ENCODE assay signal across 8 cellular contexts in genomic region chr7:75611557-75612178, GRCh38.
A peak's percentile ranks its signal among the peaks of the same experiment; 100 is the strongest.
DNase-seq lines count a peak whose midpoint lies in the region; ATAC-seq, FAIRE-seq and TF ChIP-seq lines count a peak whose summit lies in the region.

No MANE protein-coding gene starts in this region.

- H3K36me3 ChIP-seq in kidney (ENCODE audit: control insufficient read depth in 1 of 2, insufficient read depth in 2 of 2, low read length in 2 of 2) (no peaks in the 10 kb centered on the region), psoas muscle (ENCODE audit: insufficient read depth in 1 of 2, low read depth in 1 of 2) (no peaks in the 10 kb centered on the region)

- H3K36me3 Mint-ChIP-seq in activated T-helper 17 cell treated with anti-CD3 and anti-CD28 coated beads, Interleukin-2, amount 50 U/mL, for 72 hours (ENCODE audit: low read depth): no peaks in the 10 kb centered on the region

- FAIRE-seq in H54 (lab: Jason Lieb, UNC): no peak
- no peak for FAIRE-seq in kidney (lab: Jason Lieb, UNC)

- no peaks in the 10 kb centered on the region for H3K9me3 ChIP-seq in kidney (ENCODE audit: control insufficient read depth in 1 of 2, low read length in 2 of 2)
- no peaks in the 10 kb centered on the region for H3K9me3 ChIP-seq in psoas muscle

- H3K4me1 ChIP-seq in kidney (ENCODE audit: control insufficient read depth in 1 of 2, insufficient read depth in 1 of 2, low read depth in 1 of 2, low read length in 2 of 2) (peaks cover 0 to 3% of the 10 kb centered on the region in 2 donors), psoas muscle (peaks cover 4% of the 10 kb centered on the region)

- TF ChIP-seq POLR2A in H54 (IDR thresholded peaks at IDR 0.05; ENCODE audit: low read depth, low read length): peak; percentile 50; the same call in 1 of the 2 replicates

- TF ChIP-seq CTCF in kidney (IDR thresholded peaks at IDR 0.05; ENCODE audit: borderline replicate concordance, extremely low read depth, insufficient read depth): no peak
- TF ChIP-seq CTCF in psoas muscle (IDR thresholded peaks at IDR 0.05): no peak

- no peaks in the 10 kb centered on the region for H3K4me1 Mint-ChIP-seq in activated T-helper 17 cell treated with anti-CD3 and anti-CD28 coated beads, Interleukin-2, amount 50 U/mL, for 72 hours

- H3K4me3 ChIP-seq in kidney (ENCODE audit: low read length in 2 of 2): no peak overlapping the region
- peak overlapping the region; percentile 26 for H3K4me3 ChIP-seq in psoas muscle

- DNase-seq in H54 (ENCODE audit: insufficient read length, low spot score): peak; percentile 68
- peak; percentile 94 for DNase-seq in kidney
- DNase-seq in psoas muscle: peak; percentile 73 to 82
- DNase-seq in MV-4-11 (lab: John Stamatoyannopoulos, UW): no peak
- DNase-seq in activated naive CD4-positive, alpha-beta T cell treated with Interleukin-2 at 50 U/mL for 16 hours: no peak
- no peak for DNase-seq in NOMO-1 (lab: John Stamatoyannopoulos, UW; ENCODE audit: unreplicated experiment in 2 of 2)

- H3K9me3 Mint-ChIP-seq in activated T-helper 17 cell treated with anti-CD3 and anti-CD28 coated beads, Interleukin-2, amount 50 U/mL, for 72 hours: no peaks in the 10 kb centered on the region

- H3K27me3 ChIP-seq in psoas muscle (ENCODE audit: insufficient read depth in 3 of 3, low read length in 2 of 3): no peaks in the 10 kb centered on the region

- WGBS in psoas muscle, 3 donors: 7 to 18% (median 11%) methylated on average over 14 to 16 of the region's 16 CpGs

- H3K27me3 Mint-ChIP-seq in activated T-helper 17 cell treated with anti-CD3 and anti-CD28 coated beads, Interleukin-2, amount 50 U/mL, for 72 hours: no peaks in the 10 kb centered on the region

- intact Hi-C loops in kidney (cut with DNase I) (no loop called here), psoas muscle (cut with DNase I) (no loop called here)

- ATAC-seq in psoas muscle: peak; percentile 91 to 96 (median 94)
- ATAC-seq in activated T-helper 17 cell treated with anti-CD3 and anti-CD28 coated beads, Interleukin-2, amount 50 U/mL, for 72 hours (replicated peaks): no peak

- H3K4me3 Mint-ChIP-seq in activated T-helper 17 cell treated with anti-CD3 and anti-CD28 coated beads, Interleukin-2, amount 50 U/mL, for 72 hours: no peak overlapping the region

- no peak overlapping the region for H3K27ac Mint-ChIP-seq in activated T-helper 17 cell treated with anti-CD3 and anti-CD28 coated beads, Interleukin-2, amount 50 U/mL, for 72 hours

- H3K9ac ChIP-seq in kidney (ENCODE audit: low read length in 2 of 2): no peak overlapping the region

- H3K27ac ChIP-seq in cingulate gyrus (ENCODE audit: low read depth, low read length) (peak overlapping the region; percentile 92), kidney (ENCODE audit: low read depth in 2 of 2, low read length in 2 of 2) (peak overlapping the region; percentile 45 to 67), psoas muscle (peak overlapping the region; percentile 73)

Comparison
In these comparisons a context has a peak if more than half of its experiments do, and no peak if none do; other contexts are left out.
1. DNase-seq: peak in H54 (single experiment), kidney (single experiment) and psoas muscle (2 of 2); none in MV-4-11 (single experiment), activated naive CD4-positive, alpha-beta T cell treated with Interleukin-2 at 50 U/mL for 16 hours (single experiment) and NOMO-1 (0 of 2).
2. Peak in every context shown above with its lines, with median percentiles within 50 percentile points of each other: H3K27ac ChIP-seq.